In genomic region chr12:56206373-56207166, GRCh38 we compare ENCODE assay signal across 8 cellular contexts. TPM values are rescaled to one million over a fixed set of nuclear protein-coding genes. Genes with fewer than 3 reads are reported as not detected.
DNase-seq lines count a peak whose midpoint lies in the region; ATAC-seq and TF ChIP-seq lines count a peak whose summit lies in the region.

No MANE protein-coding gene starts in this region.

- 52 to 68% methylated on average over 5 to 7 of the region's 15 CpGs for WGBS in gastroesophageal sphincter (ENCODE audit: low coverage in 1 of 2), 2 donors

- no peak overlapping the region for H3K4me3 ChIP-seq in gastroesophageal sphincter

- H3K36me3 ChIP-seq in gastroesophageal sphincter, result peaks cover 3 to 77% of the 10 kb centered on the region in 2 donors

- H3K9me3 ChIP-seq in gastroesophageal sphincter, result no peaks in the 10 kb centered on the region

- TF ChIP-seq POLR2A in gastroesophageal sphincter (IDR thresholded peaks at IDR 0.05), result no peak

- H3K27ac ChIP-seq in gastroesophageal sphincter, result peak overlapping the region in 3 of 4 donors; percentile 18 to 35 (median 34)

- TF ChIP-seq CTCF in gastroesophageal sphincter (IDR thresholded peaks at IDR 0.05), result peak; percentile 29 to 77 (median 69)

- peak; percentile 61 for ATAC-seq in gastroesophageal sphincter

- peaks cover 0 to 17% (median 0%) of the 10 kb centered on the region in 3 donors for H3K4me1 ChIP-seq in gastroesophageal sphincter

- peak; percentile 48 for DNase-seq in SIG-M5 treated with dmso at 0.1 percent for 504 hours (lab: John Stamatoyannopoulos, UW; ENCODE audit: unreplicated experiment)
- no peak for DNase-seq in SIG-M5 (lab: John Stamatoyannopoulos, UW)
- peak; percentile 53 for DNase-seq in NAMALWA (ENCODE audit: low spot score)
- DNase-seq in activated T-cell treated with anti-CD3 and anti-CD28 coated beads, Interleukin-2, amount 50 U/mL, for 1 hour, result peak; percentile 40
- peak; percentile 42 for DNase-seq in retina
- no peak for DNase-seq in middle frontal gyrus (ENCODE audit: extremely low spot score, low spot score)
- no peak for DNase-seq in NCI-H187 treated with DMSO at 0.1 percent for 48 hours (lab: John Stamatoyannopoulos, UW)

- TF ChIP-seq EP300 in gastroesophageal sphincter (IDR thresholded peaks at IDR 0.05), result no peak

- no peaks in the 10 kb centered on the region for H3K27me3 ChIP-seq in gastroesophageal sphincter

RNA-seq across cellular contexts. Expression of gene RNF41, which starts 15.2 kb away (rescaled TPM):
- total RNA-seq in gastroesophageal sphincter, result 100 to 1,000 TPM in 2 of 4 donors, 10 to 100 TPM in 2; 63.7 to 119 (median 102) TPM

RNA-seq across cellular contexts. Expression of gene SMARCC2, which starts 17.3 kb away (rescaled TPM):
- 100 to 1,000 TPM in 1 of 4 donors, 10 to 100 TPM in 3; 76.5 to 109 (median 85.1) TPM for total RNA-seq in gastroesophageal sphincter

RNA-seq across cellular contexts. Expression of gene NABP2, which starts 17.6 kb away (rescaled TPM):
- total RNA-seq in gastroesophageal sphincter, result 10 to 100 TPM; 23.7 to 34.7 (median 28.8) TPM

RNA-seq across cellular contexts. Expression of gene SLC39A5, which starts 23.3 kb away (rescaled TPM):
- 1 to 10 TPM in 1 of 4 donors, not detected in 3; 1.7 TPM for total RNA-seq in gastroesophageal sphincter

RNA-seq across cellular contexts. Expression of gene MYL6, which starts 48.4 kb away (rescaled TPM):
- 1,000 to 10,000 TPM; 5,300 to 6,545 (median 5,874) TPM for total RNA-seq in gastroesophageal sphincter

Comparison
In these comparisons a context has a peak if more than half of its experiments do, and no peak if none do; other contexts are left out.
1. DNase-seq: peak in SIG-M5 treated with dmso at 0.1 percent for 504 hours (single experiment), NAMALWA (single experiment), activated T-cell treated with anti-CD3 and anti-CD28 coated beads, Interleukin-2, amount 50 U/mL, for 1 hour (single experiment) and retina (single experiment); none in SIG-M5 (single experiment), middle frontal gyrus (single experiment) and NCI-H187 treated with DMSO at 0.1 percent for 48 hours (single experiment).